20 cellular contexts compared by ENCODE assay signal in genomic region chr14:24285351-24285750, GRCh38. TPM values are rescaled to one million over a fixed set of nuclear protein-coding genes. Genes with fewer than 3 reads are reported as not detected.
"Had no signal": no experiment of that assay in that cellular context is flagged by ENCODE, and none has a peak within 500 bp of the region (broad histone marks: within the 10 kb centered on the region; RNA-seq: fewer than 3 reads in every experiment).

No MANE protein-coding gene starts in this region.

- H3K27ac Mint-ChIP-seq: activated naive CD4-positive, alpha-beta T cell treated with anti-CD3 and anti-CD28 coated beads for 36 hours; activated naive CD8-positive, alpha-beta T cell treated with anti-CD3 and anti-CD28 coated beads, Interleukin-2, amount 50 U/mL, for 24 hours; T-cell had no signal

- H2AFZ ChIP-seq: hepatocyte had no signal

- H3K4me3 Mint-ChIP-seq: activated naive CD4-positive, alpha-beta T cell treated with anti-CD3 and anti-CD28 coated beads for 36 hours; activated naive CD8-positive, alpha-beta T cell treated with anti-CD3 and anti-CD28 coated beads, Interleukin-2, amount 50 U/mL, for 24 hours; T-cell had no signal

- ATAC-seq: activated naive CD8-positive, alpha-beta T cell treated with anti-CD3 and anti-CD28 coated beads, Interleukin-2, amount 50 U/mL, for 24 hours; left lung; mucosa of descending colon; naive thymus-derived CD8-positive, alpha-beta T cell; T-cell had no signal

- H3K4me2 ChIP-seq: hepatocyte, SK-N-SH had no signal

- H3K9ac ChIP-seq: SK-N-SH had no signal

- H3K79me2 ChIP-seq: hepatocyte had no signal

- H3K27ac ChIP-seq: cardiac muscle cell, hepatocyte, left lung, tibial nerve had no signal

- H3K9me3 ChIP-seq: left lung, mucosa of descending colon, SK-N-SH, tibial nerve had no signal

- H3K27me3 Mint-ChIP-seq: naive thymus-derived CD8-positive, alpha-beta T cell; T-cell had no signal

- DNase-seq: activated CD4-positive, alpha-beta T cell treated with anti-CD3 and anti-CD28 coated beads, Interleukin-2, amount 50 U/mL, for 4 hours; activated CD4-positive, CD25-positive, alpha-beta regulatory T cell treated with anti-CD3 and anti-CD28 coated beads, Interleukin-2, amount 50 U/mL, for 72 hours; activated naive CD4-positive, alpha-beta T cell treated with anti-CD3 and anti-CD28 coated beads for 36 hours; activated naive CD8-positive, alpha-beta T cell treated with anti-CD3 and anti-CD28 coated beads, Interleukin-2, amount 50 U/mL, for 24 hours; activated T-cell treated with anti-CD3 and anti-CD28 coated beads for 4 hours; effector memory CD4-positive, alpha-beta T cell; islet precursor cell; left lung; mucosa of descending colon; naive thymus-derived CD8-positive, alpha-beta T cell; retina; SK-N-SH; stimulated activated CD4-positive, alpha-beta T cell treated with anti-CD3 and anti-CD28 coated beads, Interleukin-15, amount 100 ng/mL, for 24 hours; stimulated activated CD4-positive, alpha-beta T cell treated with anti-CD3 and anti-CD28 coated beads, Interleukin-4, amount 100 ng/mL, for 1 hour; stimulated activated naive CD4-positive, alpha-beta T cell; T-cell; T-helper 9 cell had no signal

- H3K4me3 ChIP-seq: cardiac muscle cell, hepatocyte, left lung, mucosa of descending colon, tibial nerve had no signal

- H3K27me3 ChIP-seq: cardiac muscle cell, hepatocyte, left lung, tibial nerve had no signal

- H3K9me3 Mint-ChIP-seq: activated naive CD4-positive, alpha-beta T cell treated with anti-CD3 and anti-CD28 coated beads for 36 hours; activated naive CD8-positive, alpha-beta T cell treated with anti-CD3 and anti-CD28 coated beads, Interleukin-2, amount 50 U/mL, for 24 hours; naive thymus-derived CD8-positive, alpha-beta T cell; T-cell had no signal

RNA-seq across cellular contexts. Expression of gene TGM1, which starts 22.4 kb away (rescaled TPM):
- polyA plus RNA-seq: cardiac muscle cell had no signal

RNA-seq across cellular contexts. Expression of gene CIDEB, which starts 22.4 kb away (rescaled TPM):
- total RNA-seq: cardiac muscle cell had no signal
- polyA plus RNA-seq: cardiac muscle cell had no signal
